In the genomic region with DNA sequence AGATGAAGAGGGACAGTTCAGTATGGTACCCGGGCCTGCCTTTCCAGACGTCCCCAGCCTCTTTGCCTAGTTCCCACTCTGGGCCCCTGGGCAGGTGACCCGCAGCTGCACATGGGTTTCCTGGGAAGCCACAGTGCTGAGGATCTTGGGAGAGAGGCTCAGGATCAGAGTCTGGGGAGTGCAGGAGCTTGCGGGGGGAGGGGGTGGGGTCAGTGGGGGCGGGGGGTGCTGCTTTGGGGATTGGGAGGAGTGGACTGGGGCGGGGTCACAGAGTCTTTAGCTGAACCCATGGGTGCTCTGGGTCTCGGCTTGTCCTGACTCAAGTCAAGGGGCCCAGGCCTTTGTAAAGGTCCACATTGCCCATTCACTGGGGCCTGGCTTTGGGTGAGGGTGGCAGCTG, we compare ENCODE assay signal across 2 cellular contexts.
TF ChIP-seq lines count a peak whose summit lies in the region.

No MANE protein-coding gene starts in this region.

TF ChIP-seq in GM23338, 12 proteins besides CTCF, POLR2A, EP300 and RAD21 (continued from another document):
- TF ChIP-seq, protein P1, sequence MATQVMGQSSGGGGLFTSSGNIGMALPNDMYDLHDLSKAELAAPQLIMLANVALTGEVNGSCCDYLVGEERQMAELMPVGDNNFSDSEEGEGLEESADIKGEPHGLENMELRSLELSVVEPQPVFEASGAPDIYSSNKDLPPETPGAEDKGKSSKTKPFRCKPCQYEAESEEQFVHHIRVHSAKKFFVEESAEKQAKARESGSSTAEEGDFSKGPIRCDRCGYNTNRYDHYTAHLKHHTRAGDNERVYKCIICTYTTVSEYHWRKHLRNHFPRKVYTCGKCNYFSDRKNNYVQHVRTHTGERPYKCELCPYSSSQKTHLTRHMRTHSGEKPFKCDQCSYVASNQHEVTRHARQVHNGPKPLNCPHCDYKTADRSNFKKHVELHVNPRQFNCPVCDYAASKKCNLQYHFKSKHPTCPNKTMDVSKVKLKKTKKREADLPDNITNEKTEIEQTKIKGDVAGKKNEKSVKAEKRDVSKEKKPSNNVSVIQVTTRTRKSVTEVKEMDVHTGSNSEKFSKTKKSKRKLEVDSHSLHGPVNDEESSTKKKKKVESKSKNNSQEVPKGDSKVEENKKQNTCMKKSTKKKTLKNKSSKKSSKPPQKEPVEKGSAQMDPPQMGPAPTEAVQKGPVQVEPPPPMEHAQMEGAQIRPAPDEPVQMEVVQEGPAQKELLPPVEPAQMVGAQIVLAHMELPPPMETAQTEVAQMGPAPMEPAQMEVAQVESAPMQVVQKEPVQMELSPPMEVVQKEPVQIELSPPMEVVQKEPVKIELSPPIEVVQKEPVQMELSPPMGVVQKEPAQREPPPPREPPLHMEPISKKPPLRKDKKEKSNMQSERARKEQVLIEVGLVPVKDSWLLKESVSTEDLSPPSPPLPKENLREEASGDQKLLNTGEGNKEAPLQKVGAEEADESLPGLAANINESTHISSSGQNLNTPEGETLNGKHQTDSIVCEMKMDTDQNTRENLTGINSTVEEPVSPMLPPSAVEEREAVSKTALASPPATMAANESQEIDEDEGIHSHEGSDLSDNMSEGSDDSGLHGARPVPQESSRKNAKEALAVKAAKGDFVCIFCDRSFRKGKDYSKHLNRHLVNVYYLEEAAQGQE (IDR thresholded peaks at IDR 0.05; ENCODE audit: unreplicated experiment): no peak
- no peak for TF ChIP-seq ZNF114 (CRISPR knock-in tag; IDR thresholded peaks at IDR 0.05)
- no peak for TF ChIP-seq POLR2AphosphoS5 (IDR thresholded peaks at IDR 0.05; ENCODE audit: low read depth)
- TF ChIP-seq, protein P2, sequence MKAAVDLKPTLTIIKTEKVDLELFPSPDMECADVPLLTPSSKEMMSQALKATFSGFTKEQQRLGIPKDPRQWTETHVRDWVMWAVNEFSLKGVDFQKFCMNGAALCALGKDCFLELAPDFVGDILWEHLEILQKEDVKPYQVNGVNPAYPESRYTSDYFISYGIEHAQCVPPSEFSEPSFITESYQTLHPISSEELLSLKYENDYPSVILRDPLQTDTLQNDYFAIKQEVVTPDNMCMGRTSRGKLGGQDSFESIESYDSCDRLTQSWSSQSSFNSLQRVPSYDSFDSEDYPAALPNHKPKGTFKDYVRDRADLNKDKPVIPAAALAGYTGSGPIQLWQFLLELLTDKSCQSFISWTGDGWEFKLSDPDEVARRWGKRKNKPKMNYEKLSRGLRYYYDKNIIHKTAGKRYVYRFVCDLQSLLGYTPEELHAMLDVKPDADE (IDR thresholded peaks at IDR 0.05): no peak
- no peak for TF ChIP-seq CREB1 (CRISPR knock-in tag; IDR thresholded peaks at IDR 0.05; ENCODE audit: low read depth)
- TF ChIP-seq EZH2phosphoT487 (IDR thresholded peaks at IDR 0.05; ENCODE audit: unreplicated experiment): no peak
- TF ChIP-seq, protein P3, sequence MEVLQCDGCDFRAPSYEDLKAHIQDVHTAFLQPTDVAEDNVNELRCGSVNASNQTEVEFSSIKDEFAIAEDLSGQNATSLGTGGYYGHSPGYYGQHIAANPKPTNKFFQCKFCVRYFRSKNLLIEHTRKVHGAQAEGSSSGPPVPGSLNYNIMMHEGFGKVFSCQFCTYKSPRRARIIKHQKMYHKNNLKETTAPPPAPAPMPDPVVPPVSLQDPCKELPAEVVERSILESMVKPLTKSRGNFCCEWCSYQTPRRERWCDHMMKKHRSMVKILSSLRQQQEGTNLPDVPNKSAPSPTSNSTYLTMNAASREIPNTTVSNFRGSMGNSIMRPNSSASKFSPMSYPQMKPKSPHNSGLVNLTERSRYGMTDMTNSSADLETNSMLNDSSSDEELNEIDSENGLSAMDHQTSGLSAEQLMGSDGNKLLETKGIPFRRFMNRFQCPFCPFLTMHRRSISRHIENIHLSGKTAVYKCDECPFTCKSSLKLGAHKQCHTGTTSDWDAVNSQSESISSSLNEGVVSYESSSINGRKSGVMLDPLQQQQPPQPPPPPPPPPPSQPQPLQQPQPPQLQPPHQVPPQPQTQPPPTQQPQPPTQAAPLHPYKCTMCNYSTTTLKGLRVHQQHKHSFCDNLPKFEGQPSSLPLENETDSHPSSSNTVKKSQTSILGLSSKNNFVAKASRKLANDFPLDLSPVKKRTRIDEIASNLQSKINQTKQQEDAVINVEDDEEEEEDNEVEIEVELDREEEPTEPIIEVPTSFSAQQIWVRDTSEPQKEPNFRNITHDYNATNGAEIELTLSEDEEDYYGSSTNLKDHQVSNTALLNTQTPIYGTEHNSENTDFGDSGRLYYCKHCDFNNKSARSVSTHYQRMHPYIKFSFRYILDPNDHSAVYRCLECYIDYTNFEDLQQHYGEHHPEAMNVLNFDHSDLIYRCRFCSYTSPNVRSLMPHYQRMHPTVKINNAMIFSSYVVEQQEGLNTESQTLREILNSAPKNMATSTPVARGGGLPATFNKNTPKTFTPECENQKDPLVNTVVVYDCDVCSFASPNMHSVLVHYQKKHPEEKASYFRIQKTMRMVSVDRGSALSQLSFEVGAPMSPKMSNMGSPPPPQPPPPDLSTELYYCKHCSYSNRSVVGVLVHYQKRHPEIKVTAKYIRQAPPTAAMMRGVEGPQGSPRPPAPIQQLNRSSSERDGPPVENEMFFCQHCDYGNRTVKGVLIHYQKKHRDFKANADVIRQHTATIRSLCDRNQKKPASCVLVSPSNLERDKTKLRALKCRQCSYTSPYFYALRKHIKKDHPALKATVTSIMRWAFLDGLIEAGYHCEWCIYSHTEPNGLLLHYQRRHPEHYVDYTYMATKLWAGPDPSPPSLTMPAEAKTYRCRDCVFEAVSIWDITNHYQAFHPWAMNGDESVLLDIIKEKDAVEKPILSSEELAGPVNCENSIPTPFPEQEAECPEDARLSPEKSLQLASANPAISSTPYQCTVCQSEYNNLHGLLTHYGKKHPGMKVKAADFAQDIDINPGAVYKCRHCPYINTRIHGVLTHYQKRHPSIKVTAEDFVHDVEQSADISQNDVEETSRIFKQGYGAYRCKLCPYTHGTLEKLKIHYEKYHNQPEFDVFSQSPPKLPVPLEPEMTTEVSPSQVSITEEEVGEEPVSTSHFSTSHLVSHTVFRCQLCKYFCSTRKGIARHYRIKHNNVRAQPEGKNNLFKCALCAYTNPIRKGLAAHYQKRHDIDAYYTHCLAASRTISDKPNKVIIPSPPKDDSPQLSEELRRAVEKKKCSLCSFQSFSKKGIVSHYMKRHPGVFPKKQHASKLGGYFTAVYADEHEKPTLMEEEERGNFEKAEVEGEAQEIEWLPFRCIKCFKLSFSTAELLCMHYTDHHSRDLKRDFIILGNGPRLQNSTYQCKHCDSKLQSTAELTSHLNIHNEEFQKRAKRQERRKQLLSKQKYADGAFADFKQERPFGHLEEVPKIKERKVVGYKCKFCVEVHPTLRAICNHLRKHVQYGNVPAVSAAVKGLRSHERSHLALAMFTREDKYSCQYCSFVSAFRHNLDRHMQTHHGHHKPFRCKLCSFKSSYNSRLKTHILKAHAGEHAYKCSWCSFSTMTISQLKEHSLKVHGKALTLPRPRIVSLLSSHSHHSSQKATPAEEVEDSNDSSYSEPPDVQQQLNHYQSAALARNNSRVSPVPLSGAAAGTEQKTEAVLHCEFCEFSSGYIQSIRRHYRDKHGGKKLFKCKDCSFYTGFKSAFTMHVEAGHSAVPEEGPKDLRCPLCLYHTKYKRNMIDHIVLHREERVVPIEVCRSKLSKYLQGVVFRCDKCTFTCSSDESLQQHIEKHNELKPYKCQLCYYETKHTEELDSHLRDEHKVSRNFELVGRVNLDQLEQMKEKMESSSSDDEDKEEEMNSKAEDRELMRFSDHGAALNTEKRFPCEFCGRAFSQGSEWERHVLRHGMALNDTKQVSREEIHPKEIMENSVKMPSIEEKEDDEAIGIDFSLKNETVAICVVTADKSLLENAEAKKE (CRISPR knock-in tag; IDR thresholded peaks at IDR 0.05): no peak
- no peak for TF ChIP-seq JUNB (IDR thresholded peaks at IDR 0.05; ENCODE audit: unreplicated experiment)
- no peak for TF ChIP-seq EZH2 (IDR thresholded peaks at IDR 0.05; ENCODE audit: low read depth, unreplicated experiment)

TF ChIP-seq in WTC11, 78 proteins besides CTCF, POLR2A, EP300 and RAD21 (continued from another document):
- TF ChIP-seq ZNF396 (CRISPR knock-in tag; IDR thresholded peaks at IDR 0.05; ENCODE audit: borderline replicate concordance) (no peak), ZNF281 (CRISPR knock-in tag; IDR thresholded peaks at IDR 0.05) (no peak), RORB (CRISPR knock-in tag; IDR thresholded peaks at IDR 0.05) (no peak), OVOL2 (CRISPR knock-in tag; IDR thresholded peaks at IDR 0.05; ENCODE audit: borderline replicate concordance) (no peak), E2F1 (CRISPR knock-in tag; IDR thresholded peaks at IDR 0.05) (no peak), CDX4 (CRISPR knock-in tag; IDR thresholded peaks at IDR 0.05; ENCODE audit: borderline replicate concordance) (no peak), ZNF317 (CRISPR knock-in tag; IDR thresholded peaks at IDR 0.05; ENCODE audit: borderline replicate concordance, low read depth) (no peak)
TF ChIP-seq in WTC11: peak in this region for 0.
